Comparison of ENCODE assay signal across 10 cellular contexts in genomic region chr5:159826351-159827222, GRCh38.
DNase-seq lines count a peak whose midpoint lies in the region; ATAC-seq, FAIRE-seq and TF ChIP-seq lines count a peak whose summit lies in the region.
"Had no signal": no experiment of that assay in that cellular context is flagged by ENCODE, and none has a peak within 500 bp of the region (broad histone marks: within the 10 kb centered on the region; RNA-seq: fewer than 3 reads in every experiment).

No MANE protein-coding gene starts in this region.

- TF ChIP-seq CTCF in hepatocyte (IDR thresholded peaks at IDR 0.05; ENCODE audit: poor library complexity) = no peak
- no peak for TF ChIP-seq CTCF in WERI-Rb-1 (IDR thresholded peaks at IDR 0.05; ENCODE audit: low read depth, low read length)

- H3K27ac ChIP-seq in hepatocyte = no peak overlapping the region
- H3K27ac ChIP-seq in WERI-Rb-1 = no peak overlapping the region
- H3K27ac ChIP-seq: BLaER1 had no signal

- H3K9me3 ChIP-seq in hepatocyte (ENCODE audit: low read depth) (no peaks in the 10 kb centered on the region), WERI-Rb-1 (ENCODE audit: severe bottlenecking) (no peaks in the 10 kb centered on the region)
- H3K9me3 ChIP-seq: BLaER1 had no signal

- no peaks in the 10 kb centered on the region for H3K9me2 ChIP-seq in hepatocyte (replicated peaks; ENCODE audit: insufficient read depth)

- H3K27me3 ChIP-seq in hepatocyte (no peaks in the 10 kb centered on the region), WERI-Rb-1 (ENCODE audit: insufficient read depth, low read depth, severe bottlenecking) (no peaks in the 10 kb centered on the region)
- H3K27me3 ChIP-seq: BLaER1 had no signal

- H3K79me2 ChIP-seq in hepatocyte = no peaks in the 10 kb centered on the region

- peak; percentile 43 to 55 for ATAC-seq in activated CD4-positive, CD25-positive, alpha-beta regulatory T cell treated with anti-CD3 and anti-CD28 coated beads, Interleukin-2, amount 50 U/mL, for 24 hours
- ATAC-seq in HG02943 (IDR thresholded peaks at IDR 0.05; ENCODE audit: low read depth, unreplicated experiment) = peak; percentile 87

- FAIRE-seq in RCC 7860 (lab: Jason Lieb, UNC) = peak; percentile 81
- FAIRE-seq: TTC549 had no signal

- no peaks in the 10 kb centered on the region for H3K4me1 ChIP-seq in hepatocyte (ENCODE audit: insufficient read depth)
- H3K4me1 ChIP-seq: BLaER1 had no signal

- no peaks in the 10 kb centered on the region for H4K20me1 ChIP-seq in hepatocyte (ENCODE audit: insufficient read depth, poor library complexity, severe bottlenecking)
- H4K20me1 ChIP-seq: BLaER1 had no signal

- no peak for DNase-seq in activated CD4-positive, CD25-positive, alpha-beta regulatory T cell treated with anti-CD3 and anti-CD28 coated beads, Interleukin-2, amount 50 U/mL, for 72 hours
- DNase-seq in RCC 7860 (ENCODE audit: low spot score) (peak; percentile 63), hepatocyte (ENCODE audit: low spot score) (peak; percentile 27), WERI-Rb-1 (no peak), middle frontal gyrus (ENCODE audit: extremely low spot score, low spot score) (no peak), NCI-H1417 (lab: John Stamatoyannopoulos, UW) (no peak)

- 89% methylated on average over 5 of the region's 5 CpGs for WGBS in hepatocyte (ENCODE audit: low lambda C conversion rate, missing lambda C conversion rate)

- H3K4me2 ChIP-seq in hepatocyte = no peak overlapping the region
- H3K4me2 ChIP-seq: BLaER1 had no signal

- no peaks in the 10 kb centered on the region for H3K36me3 ChIP-seq in hepatocyte (replicated peaks; ENCODE audit: insufficient read depth, low read depth)
- no peaks in the 10 kb centered on the region for H3K36me3 ChIP-seq in WERI-Rb-1
- H3K36me3 ChIP-seq: BLaER1 had no signal

- H3K4me3 ChIP-seq in hepatocyte = no peak overlapping the region
- H3K4me3 ChIP-seq in WERI-Rb-1 (ENCODE audit: low read depth, low read length) = no peak overlapping the region
- H3K4me3 ChIP-seq: BLaER1 had no signal

- H2AFZ ChIP-seq in hepatocyte = no peak overlapping the region

Comparison
In these comparisons a context has a peak if more than half of its experiments do, and no peak if none do; other contexts are left out.
1. DNase-seq: peak in RCC 7860 (single experiment) and hepatocyte (single experiment); none in activated CD4-positive, CD25-positive, alpha-beta regulatory T cell treated with anti-CD3 and anti-CD28 coated beads, Interleukin-2, amount 50 U/mL, for 72 hours (single experiment), WERI-Rb-1 (single experiment), middle frontal gyrus (single experiment) and NCI-H1417 (0 of 3).